ENCODE assay signal across 1 cellular context in genomic region chr7:78441737-78442136, GRCh38.
TF ChIP-seq lines count a peak whose summit lies in the region.

No MANE protein-coding gene starts in this region.

TF ChIP-seq in H1, 55 proteins besides CTCF, POLR2A, EP300 and RAD21 (continued from another document):
- TF ChIP-seq CHD7 (IDR thresholded peaks at IDR 0.05; ENCODE audit: insufficient replicate concordance, low read length) (no peak), TBP (IDR thresholded peaks at IDR 0.05; ENCODE audit: low read depth, low read length) (no peak), CEBPB (IDR thresholded peaks at IDR 0.05; ENCODE audit: low read depth, low read length) (no peak), TAF1 (IDR thresholded peaks at IDR 0.05; ENCODE audit: low read depth, low read length) (no peak), SRF (IDR thresholded peaks at IDR 0.05; ENCODE audit: low read depth, low read length) (no peak), KDM4A (IDR thresholded peaks at IDR 0.05; ENCODE audit: low read depth, low read length, severe bottlenecking) (no peak), ATF3 (IDR thresholded peaks at IDR 0.05; ENCODE audit: insufficient read depth, low read depth, low read length) (no peak), JUND (IDR thresholded peaks at IDR 0.05; ENCODE audit: low read length) (no peak), RBBP5 (IDR thresholded peaks at IDR 0.05; ENCODE audit: borderline replicate concordance, low read depth, low read length) (no peak), SP4 (IDR thresholded peaks at IDR 0.05; ENCODE audit: low read length) (no peak), SIRT6 (IDR thresholded peaks at IDR 0.05; ENCODE audit: low read length) (no peak), HDAC2 (IDR thresholded peaks at IDR 0.05; ENCODE audit: borderline replicate concordance in 1 of 2, low read depth in 2 of 2, low read length in 2 of 2) (no peak)
TF ChIP-seq in H1: peak in this region for 0.
